In the genomic region with DNA sequence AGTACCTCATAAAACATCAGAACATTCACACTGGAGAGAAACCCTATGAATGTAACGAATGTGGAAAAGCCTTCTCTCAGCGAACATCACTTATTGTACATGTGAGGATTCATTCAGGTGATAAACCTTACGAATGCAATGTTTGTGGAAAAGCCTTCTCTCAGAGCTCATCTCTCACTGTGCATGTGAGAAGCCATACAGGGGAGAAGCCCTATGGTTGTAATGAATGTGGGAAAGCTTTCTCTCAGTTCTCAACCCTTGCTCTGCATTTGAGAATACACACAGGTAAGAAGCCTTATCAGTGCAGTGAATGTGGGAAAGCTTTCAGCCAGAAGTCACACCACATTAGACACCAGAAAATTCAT, we compare ENCODE assay signal across 12 cellular contexts. TPM values are rescaled to one million over a fixed set of nuclear protein-coding genes. Genes with fewer than 3 reads are reported as not detected.
DNase-seq lines count a peak whose midpoint lies in the region; ATAC-seq and TF ChIP-seq lines count a peak whose summit lies in the region.
"Had no signal": no experiment of that assay in that cellular context is flagged by ENCODE, and none has a peak within 500 bp of the region (broad histone marks: within the 10 kb centered on the region; RNA-seq: fewer than 3 reads in every experiment).

No MANE protein-coding gene starts in this region.

- H3K27ac Mint-ChIP-seq in GM23338 (no peak overlapping the region), endodermal cell (no peak overlapping the region)
- H3K27ac Mint-ChIP-seq: CD4-positive, CD25-positive, alpha-beta regulatory T cell had no signal

- H3K4me3 Mint-ChIP-seq in GM23338 = no peak overlapping the region
- no peak overlapping the region for H3K4me3 Mint-ChIP-seq in endodermal cell

- CTCF ChIA-PET in PC-9 (lab: Charles Lee) = no interaction called here

- H3K9me3 Mint-ChIP-seq in GM23338 (peaks cover 3% of the 10 kb centered on the region; the same call in 1 of the 3 replicates), endodermal cell (peaks cover 14% of the 10 kb centered on the region)

- POLR2A ChIA-PET in PC-9 (lab: Charles Lee; ENCODE audit: unreplicated experiment) = no interaction called here

- peaks cover 74% of the 10 kb centered on the region for H3K36me3 Mint-ChIP-seq in GM23338 (ENCODE audit: low read depth)
- peaks cover 71% of the 10 kb centered on the region for H3K36me3 Mint-ChIP-seq in endodermal cell (ENCODE audit: low read depth)

- DNase-seq in GM23338 (ENCODE audit: low spot score) (no peak), PC-9 (no peak), endodermal cell (peak; percentile 0), SIG-M5 (lab: John Stamatoyannopoulos, UW) (no peak), tibial artery (no peak), NCI-H146 treated with DMSO at 0.1 percent for 48 hours (lab: John Stamatoyannopoulos, UW; ENCODE audit: unreplicated experiment) (no peak)
- DNase-seq: AML-193; CD4-positive, CD25-positive, alpha-beta regulatory T cell; DMS79; H7 had no signal

- no peaks in the 10 kb centered on the region for H3K27me3 ChIP-seq in GM23338 (ENCODE audit: insufficient read depth)
- no peaks in the 10 kb centered on the region for H3K27me3 ChIP-seq in PC-9 (ENCODE audit: insufficient read depth, low read depth)
- H3K27me3 ChIP-seq in endodermal cell (ENCODE audit: control insufficient read depth, insufficient read depth, low read length, poor library complexity, severe bottlenecking) = no peaks in the 10 kb centered on the region
- no peaks in the 10 kb centered on the region for H3K27me3 ChIP-seq in tibial artery
- H3K27me3 ChIP-seq: BLaER1 had no signal

- intact Hi-C loops in PC-9 (cut with micrococcal nuclease; ENCODE audit: unreplicated experiment) (no loop called here), tibial artery (cut with DNase I; ENCODE audit: low total_unique reads) (no loop called here)

- peak overlapping the region; percentile 35; the same call in 1 of the 2 replicates for H3K27ac ChIP-seq in GM23338 (ENCODE audit: low read depth)
- no peak overlapping the region for H3K27ac ChIP-seq in PC-9
- H3K27ac ChIP-seq in endodermal cell (ENCODE audit: low read depth, low read length) = no peak overlapping the region
- no peak overlapping the region for H3K27ac ChIP-seq in tibial artery
- H3K27ac ChIP-seq: BLaER1 had no signal

- H3K9me2 ChIP-seq in GM23338 (ENCODE audit: insufficient read depth) (no peaks in the 10 kb centered on the region), PC-9 (ENCODE audit: insufficient read depth) (no peaks in the 10 kb centered on the region)

- H3K36me3 ChIP-seq in GM23338 (ENCODE audit: insufficient read depth) (peaks cover 45% of the 10 kb centered on the region), PC-9 (ENCODE audit: low read depth) (peaks cover 62% of the 10 kb centered on the region), endodermal cell (ENCODE audit: control insufficient read depth, insufficient read depth, low read length) (peaks cover 80% of the 10 kb centered on the region), tibial artery (peaks cover 77 to 84% (median 79%) of the 10 kb centered on the region in 3 donors)

- H3K4me1 ChIP-seq in GM23338 (ENCODE audit: insufficient read depth) (peaks cover 17% of the 10 kb centered on the region), PC-9 (replicated peaks; ENCODE audit: insufficient read depth) (no peaks in the 10 kb centered on the region), endodermal cell (ENCODE audit: control insufficient read depth, insufficient read depth, low read length) (peaks cover 3% of the 10 kb centered on the region), tibial artery (no peaks in the 10 kb centered on the region)
- H3K4me1 ChIP-seq: BLaER1 had no signal

- WGBS in endodermal cell (ENCODE audit: insufficient coverage in 1 of 2, insufficient read length in 1 of 2), 2 experiments = 92 to 100% methylated on average over 2 to 3 of the region's 3 CpGs

- peaks cover 18% of the 10 kb centered on the region for H3K4me1 Mint-ChIP-seq in GM23338
- peaks cover 18% of the 10 kb centered on the region for H3K4me1 Mint-ChIP-seq in endodermal cell

- BruUV-seq in PC-9 (replicated peaks; lab: Mats Ljungman, UMichigan) = no TSS peak

- H3K9me3 ChIP-seq in PC-9 (ENCODE audit: insufficient read depth, low read depth) (peaks cover 69% of the 10 kb centered on the region), endodermal cell (ENCODE audit: control insufficient read depth, low read length) (peaks cover 40% of the 10 kb centered on the region), tibial artery (peaks cover 3 to 87% (median 5%) of the 10 kb centered on the region in 3 donors)

- ATAC-seq in GM23338 = no peak
- ATAC-seq in GM18909 (IDR thresholded peaks at IDR 0.05; ENCODE audit: poor library complexity, unreplicated experiment) = no peak

- peaks cover 28% of the 10 kb centered on the region for H3F3A ChIP-seq in GM23338 (replicated peaks; ENCODE audit: low read depth)
- peaks cover 55% of the 10 kb centered on the region for H3F3A ChIP-seq in PC-9 (ENCODE audit: insufficient read depth, low read depth)

- H3K27me3 Mint-ChIP-seq in GM23338 (ENCODE audit: insufficient read depth, low read depth, poor library complexity) = peaks cover 3% of the 10 kb centered on the region
- H3K27me3 Mint-ChIP-seq in endodermal cell (ENCODE audit: insufficient read depth) = no peaks in the 10 kb centered on the region
- H3K27me3 Mint-ChIP-seq: CD4-positive, CD25-positive, alpha-beta regulatory T cell had no signal

- H3K4me2 ChIP-seq in GM23338 = no peak overlapping the region
- H3K4me2 ChIP-seq in PC-9 = no peak overlapping the region
- H3K4me2 ChIP-seq: BLaER1 had no signal

- no peak overlapping the region for H3K4me3 ChIP-seq in GM23338
- peak overlapping the region; percentile 18; the same call in 1 of the 2 replicates for H3K4me3 ChIP-seq in PC-9
- no peak overlapping the region for H3K4me3 ChIP-seq in endodermal cell (ENCODE audit: low read length)
- H3K4me3 ChIP-seq in tibial artery = no peak overlapping the region
- H3K4me3 ChIP-seq: BLaER1 had no signal

- TF ChIP-seq CTCF in GM23338 (conservative IDR thresholded peaks at IDR 0.05; ENCODE audit: low read depth in 2 of 2) (no peak), PC-9 (conservative IDR thresholded peaks at IDR 0.05) (no peak), endodermal cell (conservative IDR thresholded peaks at IDR 0.05) (no peak), tibial artery (IDR thresholded peaks at IDR 0.05) (no peak)

- H4K20me1 ChIP-seq in GM23338 (replicated peaks; ENCODE audit: insufficient read depth) (peaks cover 35% of the 10 kb centered on the region), PC-9 (ENCODE audit: insufficient read depth) (no peaks in the 10 kb centered on the region)

- H3K79me2 ChIP-seq in GM23338 (replicated peaks; ENCODE audit: insufficient read depth) = peaks cover 17% of the 10 kb centered on the region
- H3K79me2 ChIP-seq in PC-9 (ENCODE audit: low read depth) = no peaks in the 10 kb centered on the region

- no peak overlapping the region for H2AFZ ChIP-seq in GM23338
- H2AFZ ChIP-seq in PC-9 = no peak overlapping the region

- H3K9ac ChIP-seq in endodermal cell (ENCODE audit: extremely low read depth, low read length, poor library complexity, severe bottlenecking) = no peak overlapping the region
- H3K9ac ChIP-seq: BLaER1 had no signal

TF ChIP-seq in GM23338, 12 proteins besides CTCF, POLR2A, EP300 and RAD21:
- TF ChIP-seq ZNF114 (CRISPR knock-in tag; IDR thresholded peaks at IDR 0.05) (no peak), JUNB (IDR thresholded peaks at IDR 0.05; ENCODE audit: unreplicated experiment) (no peak), STAT1 (IDR thresholded peaks at IDR 0.05; ENCODE audit: unreplicated experiment) (no peak), EZH2phosphoT487 (IDR thresholded peaks at IDR 0.05; ENCODE audit: unreplicated experiment) (no peak), POLR2AphosphoS5 (IDR thresholded peaks at IDR 0.05; ENCODE audit: low read depth) (peak; percentile 23; the same call in 1 of the 2 replicates), EZH2 (IDR thresholded peaks at IDR 0.05; ENCODE audit: low read depth, unreplicated experiment) (no peak)

RNA-seq across cellular contexts. Expression of gene ZNF146, which starts 22.0 kb away (rescaled TPM):
- total RNA-seq in GM23338 (2014; rRNA removed; shearing (Covaris generic)) = 227 and 249 TPM in 2 replicates
- polyA plus RNA-seq in GM23338 (2016; fragmentation: Nextera tagmentation; extraction: Ambion mirVana) = 111 and 143 TPM in 2 replicates
- total RNA-seq in PC-9 (2021) = 53.1 and 68.0 TPM in 2 replicates
- total RNA-seq in endodermal cell = 100 to 1,000 TPM; 105 to 128 TPM
- 101 TPM for polyA plus RNA-seq in endodermal cell (2013, experiment 1 of 2)
- polyA plus RNA-seq in endodermal cell (2013, experiment 2 of 2) = 102 TPM

RNA-seq across cellular contexts. Expression of gene ZNF565, which starts 22.5 kb away (rescaled TPM):
- total RNA-seq in GM23338 (2014; rRNA removed; shearing (Covaris generic)) = 2.4 TPM in 2 replicates
- 1.9 and 3.2 TPM in 2 replicates for polyA plus RNA-seq in GM23338 (2016; fragmentation: Nextera tagmentation; extraction: Ambion mirVana)
- total RNA-seq in PC-9 (2021) = 3.3 and 4.3 TPM in 2 replicates
- 1 to 10 TPM; 1.6 to 2.7 TPM for total RNA-seq in endodermal cell
- 4.8 TPM for polyA plus RNA-seq in endodermal cell (2013, experiment 1 of 2)
- polyA plus RNA-seq in endodermal cell (2013, experiment 2 of 2) = 4.0 TPM
